Comparison of ENCODE assay signal across 17 cellular contexts in the genomic region with DNA sequence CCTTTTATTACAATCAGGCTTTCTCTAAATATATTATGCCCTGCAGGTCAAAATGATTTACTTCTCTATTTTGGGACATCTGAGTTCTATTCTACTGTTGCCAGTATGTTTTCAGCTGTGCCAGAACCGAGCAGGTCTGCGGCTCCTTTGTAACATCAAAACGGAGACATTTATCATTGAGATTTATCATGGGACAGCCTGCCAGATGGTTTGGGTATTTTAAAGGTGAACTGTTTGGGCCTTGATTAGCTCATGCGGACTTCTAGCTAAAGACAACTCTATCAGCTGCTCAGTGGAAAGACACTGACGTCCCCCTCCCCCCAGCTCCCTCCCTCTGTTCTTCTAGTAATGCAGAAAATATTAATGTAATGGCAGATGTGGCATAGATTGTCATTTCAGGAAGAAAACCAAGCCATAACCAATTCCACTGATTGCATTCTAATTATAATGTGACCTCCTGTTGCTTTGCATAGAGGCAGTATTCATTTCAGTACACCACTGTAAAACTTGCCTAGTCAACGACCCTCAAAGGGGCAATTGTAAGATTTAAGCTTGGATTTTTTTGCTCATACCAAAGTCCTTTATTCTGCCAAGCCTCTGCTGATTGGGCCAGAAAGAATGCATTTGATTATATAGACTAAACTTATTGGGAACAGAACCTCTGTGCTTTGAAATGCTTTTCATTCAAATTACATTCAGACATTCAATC.
DNase-seq lines count a peak whose midpoint lies in the region; ATAC-seq and TF ChIP-seq lines count a peak whose summit lies in the region.
"Had no signal": no experiment of that assay in that cellular context is flagged by ENCODE, and none has a peak within 500 bp of the region (broad histone marks: within the 10 kb centered on the region; RNA-seq: fewer than 3 reads in every experiment).

No MANE protein-coding gene starts in this region.

- DNase-seq in NCI-H2171 (lab: John Stamatoyannopoulos, UW) = peak; percentile 42
- peak; percentile 47 for DNase-seq in astrocyte of the hippocampus (ENCODE audit: low read depth, low spot score)
- DNase-seq in tibial artery = no peak
- DNase-seq in AG08395 (ENCODE audit: low spot score) = no peak
- DNase-seq in Kasumi-1 (lab: John Stamatoyannopoulos, UW) = no peak
- DNase-seq: activated CD8-positive, alpha-beta T cell treated with anti-CD3 and anti-CD28 coated beads for 36 hours; DMS79; KG1; kidney glomerular epithelial cell; NCI-H1105 treated with DMSO at 0.1 percent for 48 hours; OCI-M1 had no signal

- no peak for ATAC-seq in HG02973 (IDR thresholded peaks at IDR 0.05; ENCODE audit: unreplicated experiment)
- no peak for ATAC-seq in HG03108 (IDR thresholded peaks at IDR 0.05; ENCODE audit: unreplicated experiment)
- ATAC-seq: activated CD8-positive, alpha-beta T cell treated with anti-CD3 and anti-CD28 coated beads for 36 hours; esophagus mucosa had no signal

- TF ChIP-seq CTCF in tibial artery (IDR thresholded peaks at IDR 0.05) = no peak

- H3K4me1 ChIP-seq in mesodermal cell (ENCODE audit: control insufficient read depth, insufficient read depth, low read length, poor library complexity, severe bottlenecking) = peaks cover 11% of the 10 kb centered on the region
- H3K4me1 ChIP-seq in tibial artery = peaks cover 0 to 79% (median 46%) of the 10 kb centered on the region in 4 donors

- WGBS in mesodermal cell (ENCODE audit: insufficient coverage in 2 of 2), 2 experiments = 60 to 95% methylated on average over 1 to 3 of the region's 6 CpGs

- H3K4me3 ChIP-seq in mesodermal cell (ENCODE audit: extremely low read depth, insufficient read depth, low read length, poor library complexity, severe bottlenecking) (no peak overlapping the region), tibial artery (no peak overlapping the region)
- H3K4me3 ChIP-seq: hepatocyte, testis had no signal

- H3K36me3 ChIP-seq in mesodermal cell (ENCODE audit: control insufficient read depth, insufficient read depth, low read length) (no peaks in the 10 kb centered on the region), tibial artery (no peaks in the 10 kb centered on the region)

- intact Hi-C loops in tibial artery (cut with DNase I; ENCODE audit: low total_unique reads) = loop anchor here (5.0 to 10.0 kb wide), 2 partner anchors 54 to 83 kb away; no protein-coding TSS in a partner anchor

- H3K27ac ChIP-seq in mesodermal cell (ENCODE audit: low read depth, low read length, severe bottlenecking) = peak overlapping the region; percentile 14
- peak overlapping the region; percentile 87 to 88 for H3K27ac ChIP-seq in tibial artery
- H3K27ac ChIP-seq: hepatocyte had no signal

- H3K27me3 ChIP-seq in tibial artery = no peaks in the 10 kb centered on the region
- H3K27me3 ChIP-seq: hepatocyte, testis had no signal

- no peaks in the 10 kb centered on the region for H3K9me3 ChIP-seq in mesodermal cell (ENCODE audit: control insufficient read depth, low read length)
- H3K9me3 ChIP-seq in tibial artery = no peaks in the 10 kb centered on the region
- H3K9me3 ChIP-seq: testis had no signal

Comparison
In these comparisons a context has a peak if more than half of its experiments do, and no peak if none do; other contexts are left out.
1. DNase-seq: peak in NCI-H2171 (single experiment) and astrocyte of the hippocampus (single experiment); none in tibial artery (0 of 2), AG08395 (single experiment) and Kasumi-1 (0 of 2).